Comparison of ENCODE assay signal across 10 cellular contexts in the genomic region with DNA sequence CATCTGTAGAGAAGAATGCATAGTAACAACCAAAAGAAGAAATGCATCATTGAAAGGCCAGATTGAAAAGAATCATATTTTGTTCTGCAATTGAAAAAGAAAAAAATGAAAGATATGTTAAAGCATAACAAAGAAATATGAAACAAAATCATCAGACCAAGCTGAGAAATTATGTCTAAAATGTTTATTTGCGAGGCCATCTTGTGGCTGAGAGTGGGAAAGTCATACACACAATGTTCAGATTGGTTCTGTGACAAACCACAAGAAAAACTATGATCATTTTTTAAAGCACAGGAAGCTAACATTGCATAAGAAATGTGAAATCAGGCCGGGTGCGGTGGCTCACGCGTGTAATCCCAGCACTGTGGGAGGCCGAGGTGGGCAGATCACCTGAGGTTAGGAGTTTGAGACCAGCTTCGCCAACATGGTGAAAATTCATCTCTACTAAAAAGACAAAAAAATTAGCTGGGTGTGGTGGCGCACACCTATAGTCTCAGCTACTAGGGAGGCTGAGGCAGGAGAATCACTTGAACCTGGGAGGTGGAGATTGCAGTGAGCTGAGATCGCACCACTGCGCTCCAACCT. TPM values are rescaled to one million over a fixed set of nuclear protein-coding genes. Genes with fewer than 3 reads are reported as not detected.
DNase-seq lines count a peak whose midpoint lies in the region; ATAC-seq and TF ChIP-seq lines count a peak whose summit lies in the region.
"Had no signal": no experiment of that assay in that cellular context is flagged by ENCODE, and none has a peak within 500 bp of the region (broad histone marks: within the 10 kb centered on the region; RNA-seq: fewer than 3 reads in every experiment).

No MANE protein-coding gene starts in this region.

- H3K27me3 Mint-ChIP-seq in glutamatergic neuron (ENCODE audit: unreplicated experiment) (no peaks in the 10 kb centered on the region), T-helper 17 cell (peaks cover 24% of the 10 kb centered on the region)

- TF ChIP-seq CTCF in AG09309 (IDR thresholded peaks at IDR 0.05; ENCODE audit: control insufficient read depth, insufficient read depth, low read depth, low read length, missing control alignments) (peak; percentile 36), GM13977 (IDR thresholded peaks at IDR 0.05; ENCODE audit: extremely low read depth, insufficient read depth, missing control alignments) (peak; percentile 46), glutamatergic neuron (IDR thresholded peaks at IDR 0.05; ENCODE audit: partially characterized antibody, unreplicated experiment) (peak; percentile 59)

- DNase-seq in AG09309 (ENCODE audit: low read depth) (no peak), GM13977 (ENCODE audit: low spot score) (peak; percentile 24), SK-MEL-5 (ENCODE audit: low read depth, low spot score) (peak; percentile 51), glutamatergic neuron (no peak), SHP77 treated with DMSO at 0.1 percent for 48 hours (lab: John Stamatoyannopoulos, UW) (no peak), T-helper 17 cell (no peak)
- DNase-seq in activated naive CD4-positive, alpha-beta T cell treated with anti-CD3 and anti-CD28 coated beads, Interleukin-2, amount 50 U/mL, for 72 hours (ENCODE audit: low spot score in 2 of 2), result no peak
- DNase-seq: NCI-H2171 treated with DMSO at 0.1 percent for 48 hours, psoas muscle had no signal

- in situ Hi-C loops in GM13977 (cut with MboI; ENCODE audit: low pct_unique_long_range_greater_than_20kb, low sequenced_read_pairs, unreplicated experiment), result no loop called here
- in situ Hi-C loops in SK-MEL-5 (cut with HindIII; ENCODE audit: low pct_unique_long_range_greater_than_20kb, low sequenced_read_pairs), result no loop called here

- ATAC-seq in T-helper 17 cell (no peak), HG02884 (IDR thresholded peaks at IDR 0.05; ENCODE audit: unreplicated experiment) (no peak)
- ATAC-seq in activated naive CD4-positive, alpha-beta T cell treated with anti-CD3 and anti-CD28 coated beads, Interleukin-2, amount 50 U/mL, for 72 hours, result no peak
- ATAC-seq: psoas muscle had no signal

- H3K4me3 Mint-ChIP-seq in glutamatergic neuron (ENCODE audit: unreplicated experiment) (no peak overlapping the region), T-helper 17 cell (no peak overlapping the region)

- no peak overlapping the region for H3K4me3 ChIP-seq in AG09309 (ENCODE audit: control insufficient read depth, low read depth, low read length)
- H3K4me3 ChIP-seq: psoas muscle had no signal

- no peaks in the 10 kb centered on the region for H3K36me3 Mint-ChIP-seq in glutamatergic neuron (ENCODE audit: unreplicated experiment)
- H3K36me3 Mint-ChIP-seq in T-helper 17 cell (ENCODE audit: low read depth), result no peaks in the 10 kb centered on the region
- no peaks in the 10 kb centered on the region for H3K36me3 Mint-ChIP-seq in activated naive CD4-positive, alpha-beta T cell treated with anti-CD3 and anti-CD28 coated beads, Interleukin-2, amount 50 U/mL, for 72 hours

- H3K4me1 Mint-ChIP-seq in glutamatergic neuron (ENCODE audit: low read depth, unreplicated experiment), result no peaks in the 10 kb centered on the region
- H3K4me1 Mint-ChIP-seq in T-helper 17 cell, result no peaks in the 10 kb centered on the region

- no peaks in the 10 kb centered on the region for H3K9me3 Mint-ChIP-seq in glutamatergic neuron (ENCODE audit: unreplicated experiment)
- no peaks in the 10 kb centered on the region for H3K9me3 Mint-ChIP-seq in activated naive CD4-positive, alpha-beta T cell treated with anti-CD3 and anti-CD28 coated beads, Interleukin-2, amount 50 U/mL, for 72 hours

- no peak overlapping the region for H3K27ac Mint-ChIP-seq in glutamatergic neuron (ENCODE audit: unreplicated experiment)
- H3K27ac Mint-ChIP-seq in T-helper 17 cell, result no peak overlapping the region
- no peak overlapping the region for H3K27ac Mint-ChIP-seq in activated naive CD4-positive, alpha-beta T cell treated with anti-CD3 and anti-CD28 coated beads, Interleukin-2, amount 50 U/mL, for 72 hours

- H3K9me3 ChIP-seq in T-helper 17 cell (ENCODE audit: control insufficient read depth, low read length, poor library complexity, severe bottlenecking), result no peaks in the 10 kb centered on the region
- H3K9me3 ChIP-seq: psoas muscle had no signal

RNA-seq across cellular contexts. Expression of gene ABCB5, which starts 36.6 kb away (rescaled TPM):
- 73.8 and 78.9 TPM in 2 replicates for total RNA-seq in SK-MEL-5 (2014; rRNA removed; shearing (Covaris generic))
- 25.6 and 31.9 TPM in 2 replicates for polyA plus RNA-seq in SK-MEL-5 (2015; cell fraction: cytosol; rRNA removed)
- polyA plus RNA-seq in SK-MEL-5 (2015; cell fraction: nucleus; rRNA removed), result 42.4 and 46.6 TPM in 2 replicates
- total RNA-seq in glutamatergic neuron (ENCODE audit: unreplicated experiment), result not detected
- not detected for total RNA-seq in T-helper 17 cell
- total RNA-seq in activated naive CD4-positive, alpha-beta T cell treated with anti-CD3 and anti-CD28 coated beads, Interleukin-2, amount 50 U/mL, for 72 hours, result not detected
- total RNA-seq: psoas muscle had no signal
- polyA plus RNA-seq: psoas muscle had no signal

Comparison
In these comparisons a context has a peak if more than half of its experiments do, and no peak if none do; other contexts are left out.
1. DNase-seq: peak in GM13977 (single experiment) and SK-MEL-5 (single experiment); none in AG09309 (single experiment), glutamatergic neuron (single experiment), SHP77 treated with DMSO at 0.1 percent for 48 hours (single experiment), T-helper 17 cell (0 of 3) and activated naive CD4-positive, alpha-beta T cell treated with anti-CD3 and anti-CD28 coated beads, Interleukin-2, amount 50 U/mL, for 72 hours (0 of 2).
2. RNA of gene ABCB5, which starts 36.6 kb away (total RNA-seq): 73.8 to 78.9 TPM in SK-MEL-5; not detected in T-helper 17 cell, not detected in glutamatergic neuron (single experiment) and not detected in activated naive CD4-positive, alpha-beta T cell treated with anti-CD3 and anti-CD28 coated beads, Interleukin-2, amount 50 U/mL, for 72 hours; every median in the first group is over 10 times any median in the second.
3. Peak in every context shown above with its lines, with median percentiles within 50 percentile points of each other: CTCF ChIP-seq.